8 cellular contexts compared by ENCODE assay signal in genomic region chr3:196537319-196537984, GRCh38. TPM values are rescaled to one million over a fixed set of nuclear protein-coding genes. Genes with fewer than 3 reads are reported as not detected.
DNase-seq lines count a peak whose midpoint lies in the region; ATAC-seq lines count a peak whose summit lies in the region.

No MANE protein-coding gene starts in this region.

- no peaks in the 10 kb centered on the region for H3K9me3 Mint-ChIP-seq in activated naive CD8-positive, alpha-beta T cell treated with anti-CD3 and anti-CD28 coated beads, Interleukin-2, amount 10 ng/mL, durations not matched to agents 7 days and 5 days
- no peaks in the 10 kb centered on the region for H3K9me3 Mint-ChIP-seq in immature natural killer cell

- no peak overlapping the region for H3K27ac Mint-ChIP-seq in activated naive CD8-positive, alpha-beta T cell treated with anti-CD3 and anti-CD28 coated beads, Interleukin-2, amount 10 ng/mL, durations not matched to agents 7 days and 5 days
- no peak overlapping the region for H3K27ac Mint-ChIP-seq in immature natural killer cell

- H3K27me3 Mint-ChIP-seq in activated naive CD8-positive, alpha-beta T cell treated with anti-CD3 and anti-CD28 coated beads, Interleukin-2, amount 10 ng/mL, durations not matched to agents 7 days and 5 days = peaks cover 21% of the 10 kb centered on the region
- H3K27me3 Mint-ChIP-seq in immature natural killer cell (ENCODE audit: low read depth in 3 of 3) = peaks cover 0 to 9% (median 2%) of the 10 kb centered on the region in 3 donors

- DNase-seq in SIG-M5 treated with dmso at 0.1 percent for 504 hours (lab: John Stamatoyannopoulos, UW; ENCODE audit: unreplicated experiment) = peak; percentile 26
- no peak for DNase-seq in SIG-M5 (lab: John Stamatoyannopoulos, UW)
- peak; percentile 25 for DNase-seq in SKM-1 (lab: John Stamatoyannopoulos, UW; ENCODE audit: unreplicated experiment)
- peak; percentile 55 for DNase-seq in activated naive CD8-positive, alpha-beta T cell treated with anti-CD3 and anti-CD28 coated beads, Interleukin-2, amount 10 ng/mL, durations not matched to agents 7 days and 5 days
- peak; percentile 20 to 51 (median 28) for DNase-seq in immature natural killer cell
- DNase-seq in stimulated activated CD4-positive, alpha-beta T cell treated with anti-CD3 and anti-CD28 coated beads, TNF-alpha, amount 100 ng/mL, for 4 hours (ENCODE audit: low read depth in 3 of 3) = peak; percentile 35 to 57 (median 36)
- no peak for DNase-seq in NCI-H128 (lab: John Stamatoyannopoulos, UW; ENCODE audit: unreplicated experiment)

- no peaks in the 10 kb centered on the region for H3K36me3 Mint-ChIP-seq in activated naive CD8-positive, alpha-beta T cell treated with anti-CD3 and anti-CD28 coated beads, Interleukin-2, amount 10 ng/mL, durations not matched to agents 7 days and 5 days
- H3K36me3 Mint-ChIP-seq in immature natural killer cell = no peaks in the 10 kb centered on the region

- no peak for ATAC-seq in activated naive CD8-positive, alpha-beta T cell treated with anti-CD3 and anti-CD28 coated beads, Interleukin-2, amount 10 ng/mL, durations not matched to agents 7 days and 5 days (ENCODE audit: low read depth)
- ATAC-seq in HG03280 (IDR thresholded peaks at IDR 0.05; ENCODE audit: unreplicated experiment) = no peak

- POLR2A ChIA-PET in activated naive CD8-positive, alpha-beta T cell treated with anti-CD3 and anti-CD28 coated beads, Interleukin-2, amount 10 ng/mL, durations not matched to agents 7 days and 5 days (lab: Charles Lee) = no interaction called here

- H3K4me3 Mint-ChIP-seq in activated naive CD8-positive, alpha-beta T cell treated with anti-CD3 and anti-CD28 coated beads, Interleukin-2, amount 10 ng/mL, durations not matched to agents 7 days and 5 days = no peak overlapping the region
- no peak overlapping the region for H3K4me3 Mint-ChIP-seq in immature natural killer cell

- peaks cover 2% of the 10 kb centered on the region for H3K4me1 Mint-ChIP-seq in activated naive CD8-positive, alpha-beta T cell treated with anti-CD3 and anti-CD28 coated beads, Interleukin-2, amount 10 ng/mL, durations not matched to agents 7 days and 5 days
- no peaks in the 10 kb centered on the region for H3K4me1 Mint-ChIP-seq in immature natural killer cell

RNA-seq across cellular contexts. Expression of gene SMCO1, which starts 22.3 kb away (rescaled TPM):
- not detected for total RNA-seq in activated naive CD8-positive, alpha-beta T cell treated with anti-CD3 and anti-CD28 coated beads, Interleukin-2, amount 10 ng/mL, durations not matched to agents 7 days and 5 days
- not detected for polyA plus RNA-seq in immature natural killer cell

RNA-seq across cellular contexts. Expression of gene WDR53, which starts 30.9 kb away (rescaled TPM):
- 10 to 100 TPM; 20.0 to 20.4 TPM for total RNA-seq in activated naive CD8-positive, alpha-beta T cell treated with anti-CD3 and anti-CD28 coated beads, Interleukin-2, amount 10 ng/mL, durations not matched to agents 7 days and 5 days
- 10 to 100 TPM; 11.2 to 28.6 (median 14.8) TPM for polyA plus RNA-seq in immature natural killer cell

RNA-seq across cellular contexts. Expression of gene FBXO45, which starts 31.0 kb away (rescaled TPM):
- total RNA-seq in activated naive CD8-positive, alpha-beta T cell treated with anti-CD3 and anti-CD28 coated beads, Interleukin-2, amount 10 ng/mL, durations not matched to agents 7 days and 5 days = 10 to 100 TPM; 12.3 to 13.0 TPM
- 1 to 10 TPM; 2.6 to 6.6 (median 3.3) TPM for polyA plus RNA-seq in immature natural killer cell

RNA-seq across cellular contexts. Expression of gene RNF168, which starts 33.9 kb away (rescaled TPM):
- total RNA-seq in activated naive CD8-positive, alpha-beta T cell treated with anti-CD3 and anti-CD28 coated beads, Interleukin-2, amount 10 ng/mL, durations not matched to agents 7 days and 5 days = 10 to 100 TPM; 46.9 to 48.4 TPM
- polyA plus RNA-seq in immature natural killer cell = 10 to 100 TPM in 2 of 3 donors, 1 to 10 TPM in 1; 7.6 to 23.9 (median 12.0) TPM

Comparison
In these comparisons a context has a peak if more than half of its experiments do, and no peak if none do; other contexts are left out.
1. DNase-seq: peak in SIG-M5 treated with dmso at 0.1 percent for 504 hours (single experiment), SKM-1 (single experiment), activated naive CD8-positive, alpha-beta T cell treated with anti-CD3 and anti-CD28 coated beads, Interleukin-2, amount 10 ng/mL, durations not matched to agents 7 days and 5 days (single experiment), immature natural killer cell (3 of 3) and stimulated activated CD4-positive, alpha-beta T cell treated with anti-CD3 and anti-CD28 coated beads, TNF-alpha, amount 100 ng/mL, for 4 hours (3 of 3); none in SIG-M5 (single experiment) and NCI-H128 (single experiment).